In genomic region chr14:21098134-21098891, GRCh38 we compare ENCODE assay signal across 8 cellular contexts. TPM values are rescaled to one million over a fixed set of nuclear protein-coding genes. Genes with fewer than 3 reads are reported as not detected.
A peak's percentile ranks its signal among the peaks of the same experiment; 100 is the strongest.
DNase-seq lines count a peak whose midpoint lies in the region; ATAC-seq and TF ChIP-seq lines count a peak whose summit lies in the region.

Gene ZNF219 (minus strand): TSS chr14:21098655. CDS start chr14:21093591, 5,064 bp downstream.

- under 1% methylated on average over 58 of the region's 87 CpGs for WGBS in HUES64

- H3K27me3 ChIP-seq in HUES64 (ENCODE audit: insufficient read depth, low read length): no peaks in the 10 kb centered on the region
- H3K27me3 ChIP-seq in kidney epithelial cell (ENCODE audit: control insufficient read depth, insufficient read depth, low read length): no peaks in the 10 kb centered on the region

- H3K9me3 ChIP-seq in HUES64 (ENCODE audit: insufficient read depth, low read depth, low read length): no peaks in the 10 kb centered on the region
- no peaks in the 10 kb centered on the region for H3K9me3 ChIP-seq in T-helper 17 cell (ENCODE audit: control insufficient read depth, low read length, poor library complexity, severe bottlenecking)

- peak within 1 kb of the TSS; percentile 89 for H3K27ac Mint-ChIP-seq in T-helper 17 cell

- no peaks in the 10 kb centered on the region for H3K36me3 Mint-ChIP-seq in T-helper 17 cell (ENCODE audit: low read depth)

- peaks cover 64% of the 10 kb centered on the region for H3K4me1 ChIP-seq in HUES64 (ENCODE audit: insufficient read depth, low read length)

- H3K27me3 Mint-ChIP-seq in T-helper 17 cell: no peaks in the 10 kb centered on the region

- DNase-seq in COR-L47 (lab: John Stamatoyannopoulos, UW): peak; percentile 54
- peak in 2 of 3 donors; percentile 49 to 55 for DNase-seq in T-helper 17 cell
- DNase-seq in dedifferentiated amniotic fluid mesenchymal stem cell (ENCODE audit: extremely low spot score): peak; percentile 34
- no peak for DNase-seq in kidney epithelial cell (ENCODE audit: low read depth)
- DNase-seq in stimulated activated CD4-positive, alpha-beta T cell treated with anti-CD3 and anti-CD28 coated beads, Interleukin-2, amount 100 ng/mL, for 24 hours: peak; percentile 46 to 47
- DNase-seq in NCI-H1048 (lab: John Stamatoyannopoulos, UW): no peak

- peaks cover 15% of the 10 kb centered on the region for H3K4me1 Mint-ChIP-seq in T-helper 17 cell

- H3K4me3 ChIP-seq in HUES64 (ENCODE audit: low read length): peak within 1 kb of the TSS; percentile 75
- peak within 1 kb of the TSS; percentile 64 for H3K4me3 ChIP-seq in kidney epithelial cell (ENCODE audit: low read depth, low read length)

- H3K9ac ChIP-seq in HUES64 (ENCODE audit: low read depth, low read length): peak within 1 kb of the TSS; percentile 84

- peak within 1 kb of the TSS; percentile 91 for H3K4me3 Mint-ChIP-seq in T-helper 17 cell

- ATAC-seq in T-helper 17 cell (peak; percentile 60), HG03342 (IDR thresholded peaks at IDR 0.05; ENCODE audit: unreplicated experiment) (no peak)

- H3K36me3 ChIP-seq in HUES64 (ENCODE audit: insufficient read depth, low read length) (peaks cover 2% of the 10 kb centered on the region; the same call in 1 of the 2 replicates), kidney epithelial cell (ENCODE audit: control insufficient read depth, insufficient read depth, low read length) (no peaks in the 10 kb centered on the region)

- peak within 1 kb of the TSS; percentile 94 for H3K27ac ChIP-seq in HUES64 (ENCODE audit: low read depth, low read length)

- no peak for TF ChIP-seq CTCF in kidney epithelial cell (IDR thresholded peaks at IDR 0.05; ENCODE audit: insufficient read depth, low read length, poor library complexity, severe bottlenecking)

RNA-seq across cellular contexts. Expression of gene ZNF219, which starts in this region (rescaled TPM):
- polyA plus RNA-seq in HUES64 (2013, experiment 1 of 2): 83.6 TPM
- 87.7 TPM for polyA plus RNA-seq in HUES64 (2013, experiment 2 of 2)
- total RNA-seq in T-helper 17 cell: 10 to 100 TPM; 13.8 to 20.6 TPM
- 25.5 and 34.5 TPM in 2 replicates for total RNA-seq in kidney epithelial cell

Comparison
In these comparisons a context has a peak if more than half of its experiments do, and no peak if none do; other contexts are left out.
1. DNase-seq: peak in COR-L47 (single experiment), T-helper 17 cell (2 of 3), dedifferentiated amniotic fluid mesenchymal stem cell (single experiment) and stimulated activated CD4-positive, alpha-beta T cell treated with anti-CD3 and anti-CD28 coated beads, Interleukin-2, amount 100 ng/mL, for 24 hours (2 of 2); none in kidney epithelial cell (single experiment) and NCI-H1048 (single experiment).